Comparison of ENCODE assay signal across 14 cellular contexts in genomic region chr17:74147966-74148365, GRCh38.
"Had no signal": no experiment of that assay in that cellular context is flagged by ENCODE, and none has a peak within 500 bp of the region (broad histone marks: within the 10 kb centered on the region; RNA-seq: fewer than 3 reads in every experiment).

No MANE protein-coding gene starts in this region.

- H3K9ac ChIP-seq: parathyroid adenoma had no signal

- H3K9me3 ChIP-seq: gastrocnemius medialis, thyroid gland had no signal

- H3K4me1 ChIP-seq: gastrocnemius medialis, parathyroid adenoma, thyroid gland had no signal

- DNase-seq: activated naive CD4-positive, alpha-beta T cell treated with Interleukin-2 at 50 U/mL for 16 hours; activated naive CD8-positive, alpha-beta T cell treated with anti-CD3 and anti-CD28 coated beads for 36 hours; activated T-cell treated with anti-CD3 and anti-CD28 coated beads, Interleukin-2, amount 50 U/mL, for 4 hours; central memory CD4-positive, alpha-beta T cell; effector memory CD8-positive, alpha-beta T cell; esophagus squamous epithelium; gastrocnemius medialis; left cardiac atrium; nephron progenitor cell; right cardiac atrium; stimulated activated CD4-positive, alpha-beta T cell treated with anti-CD3 and anti-CD28 coated beads, Interleukin-4, amount 100 ng/mL, for 24 hours; stimulated activated naive CD4-positive, alpha-beta T cell treated with Interleukin-2 at 50 U/mL for 16 hours; thyroid gland had no signal

- H3K27me3 ChIP-seq: gastrocnemius medialis, thyroid gland had no signal

- H3K36me3 ChIP-seq: esophagus squamous epithelium, gastrocnemius medialis, thyroid gland had no signal

- H3K4me3 ChIP-seq: esophagus squamous epithelium, gastrocnemius medialis, thyroid gland had no signal

- H3K27ac ChIP-seq: esophagus squamous epithelium, gastrocnemius medialis, parathyroid adenoma, thyroid gland had no signal

- ATAC-seq: activated T-cell treated with anti-CD3 and anti-CD28 coated beads, Interleukin-2, amount 50 U/mL, for 4 hours; effector memory CD8-positive, alpha-beta T cell; gastrocnemius medialis; left cardiac atrium; right cardiac atrium had no signal
